ENCODE assay signal across 17 cellular contexts in genomic region chr11:1755344-1756023, GRCh38. TPM values are rescaled to one million over a fixed set of nuclear protein-coding genes. Genes with fewer than 3 reads are reported as not detected.
A peak's percentile ranks its signal among the peaks of the same experiment; 100 is the strongest.
DNase-seq lines count a peak whose midpoint lies in the region; ATAC-seq and TF ChIP-seq lines count a peak whose summit lies in the region.
"Had no signal": no experiment of that assay in that cellular context is flagged by ENCODE, and none has a peak within 500 bp of the region (broad histone marks: within the 10 kb centered on the region; RNA-seq: fewer than 3 reads in every experiment).

No MANE protein-coding gene starts in this region.

- no peak for ATAC-seq in Panc1
- no peak for ATAC-seq in stimulated activated naive CD8-positive, alpha-beta T cell treated with anti-CD3 and anti-CD28 coated beads, Interleukin-15, amount 100 ng/mL, for 72 hours
- ATAC-seq: left colon, WTC11 had no signal

- no TSS peak for BruUV-seq in Panc1 (replicated peaks; lab: Mats Ljungman, UMichigan)

- TF ChIP-seq CTCF in Panc1 (IDR thresholded peaks at IDR 0.05), result no peak
- TF ChIP-seq CTCF in left ventricle myocardium inferior (IDR thresholded peaks at IDR 0.05; ENCODE audit: borderline replicate concordance), result no peak

- no peak overlapping the region for H4K8ac ChIP-seq in mesendoderm (ENCODE audit: low read depth, low read length)

- in situ Hi-C loops in Panc1 (cut with HindIII; ENCODE audit: low pct_unique_long_range_greater_than_20kb, low sequenced_read_pairs), result no loop called here

- DNase-seq in activated CD4-positive, alpha-beta T cell treated with anti-CD3 and anti-CD28 coated beads, Interleukin-2, amount 10 ng/mL, durations not matched to agents 7 days and 5 days, result peak; percentile 47
- no peak for DNase-seq in activated CD4-positive, alpha-beta T cell treated with anti-CD3 and anti-CD28 coated beads, Interleukin-2, amount 50 U/mL, for 4 hours
- no peak for DNase-seq in Panc1 (ENCODE audit: low read depth, low spot score)
- peak; percentile 79 for DNase-seq in left ventricle myocardium inferior
- DNase-seq in stimulated activated naive CD8-positive, alpha-beta T cell treated with anti-CD3 and anti-CD28 coated beads, Interleukin-15, amount 100 ng/mL, for 72 hours, result no peak
- DNase-seq in mesendoderm, result no peak
- DNase-seq in HEK293T (ENCODE audit: extremely low spot score), result no peak
- no peak for DNase-seq in stimulated activated CD4-positive, alpha-beta T cell treated with anti-CD3 and anti-CD28 coated beads, Interleukin-4, amount 100 ng/mL, for 24 hours
- DNase-seq: activated gamma-delta T cell treated with Interleukin-2 at 50 U/mL for 16 hours; dermis blood vessel endothelial cell; foreskin melanocyte; left colon; NCI-H2081; occipital lobe; stimulated activated CD4-positive, alpha-beta T cell treated with anti-CD3 and anti-CD28 coated beads, Interleukin-2, amount 100 ng/mL, for 48 hours had no signal

- H3K23ac ChIP-seq in mesendoderm (ENCODE audit: low read length), result no peak overlapping the region

- H3K9me3 ChIP-seq in Panc1 (ENCODE audit: control insufficient read depth, insufficient read depth, low read depth, low read length) (no peaks in the 10 kb centered on the region), left ventricle myocardium inferior (replicated peaks) (no peaks in the 10 kb centered on the region)

- H3K27me3 ChIP-seq in Panc1 (ENCODE audit: control insufficient read depth, insufficient read depth, low read length) (no peaks in the 10 kb centered on the region), left ventricle myocardium inferior (ENCODE audit: low read depth) (no peaks in the 10 kb centered on the region), mesendoderm (ENCODE audit: insufficient read depth, low read length, poor library complexity) (no peaks in the 10 kb centered on the region)

- H2BK120ac ChIP-seq in mesendoderm (ENCODE audit: low read depth, low read length), result no peak overlapping the region

- no peak overlapping the region for H4K5ac ChIP-seq in mesendoderm (ENCODE audit: low read length)

- no peak overlapping the region for H2BK15ac ChIP-seq in mesendoderm (replicated peaks; ENCODE audit: low read depth)

- peak overlapping the region; percentile 86 for H3K27ac Mint-ChIP-seq in activated CD4-positive, alpha-beta T cell treated with anti-CD3 and anti-CD28 coated beads, Interleukin-2, amount 10 ng/mL, durations not matched to agents 7 days and 5 days
- H3K27ac Mint-ChIP-seq in stimulated activated naive CD8-positive, alpha-beta T cell treated with anti-CD3 and anti-CD28 coated beads, Interleukin-15, amount 100 ng/mL, for 72 hours, result peak overlapping the region; percentile 9 to 21
- H3K27ac Mint-ChIP-seq: WTC11 had no signal

- no peaks in the 10 kb centered on the region for H3K9me3 Mint-ChIP-seq in activated CD4-positive, alpha-beta T cell treated with anti-CD3 and anti-CD28 coated beads, Interleukin-2, amount 10 ng/mL, durations not matched to agents 7 days and 5 days
- no peaks in the 10 kb centered on the region for H3K9me3 Mint-ChIP-seq in stimulated activated naive CD8-positive, alpha-beta T cell treated with anti-CD3 and anti-CD28 coated beads, Interleukin-15, amount 100 ng/mL, for 72 hours
- H3K9me3 Mint-ChIP-seq: WTC11 had no signal

- H3K4me1 Mint-ChIP-seq in activated CD4-positive, alpha-beta T cell treated with anti-CD3 and anti-CD28 coated beads, Interleukin-2, amount 10 ng/mL, durations not matched to agents 7 days and 5 days, result peaks cover 66% of the 10 kb centered on the region
- H3K4me1 Mint-ChIP-seq in stimulated activated naive CD8-positive, alpha-beta T cell treated with anti-CD3 and anti-CD28 coated beads, Interleukin-15, amount 100 ng/mL, for 72 hours, result peaks cover 80% of the 10 kb centered on the region

- H3K4ac ChIP-seq in mesendoderm (ENCODE audit: low read depth, low read length), result no peak overlapping the region

- no peak overlapping the region for H3K56ac ChIP-seq in mesendoderm (ENCODE audit: low read length)

- POLR2A ChIA-PET in activated CD4-positive, alpha-beta T cell treated with anti-CD3 and anti-CD28 coated beads, Interleukin-2, amount 10 ng/mL, durations not matched to agents 7 days and 5 days (lab: Charles Lee), result no interaction called here
- POLR2A ChIA-PET in Panc1 (lab: Charles Lee) (interaction anchor here (0.7 kb wide), 1 partner anchor 105 kb away, joined by 3 read pairs; no protein-coding TSS in a partner anchor), HEK293T (lab: Yijun Ruan, JAX) (no interaction called here)

- peak overlapping the region; percentile 55 for H3K4me3 Mint-ChIP-seq in activated CD4-positive, alpha-beta T cell treated with anti-CD3 and anti-CD28 coated beads, Interleukin-2, amount 10 ng/mL, durations not matched to agents 7 days and 5 days
- H3K4me3 Mint-ChIP-seq in stimulated activated naive CD8-positive, alpha-beta T cell treated with anti-CD3 and anti-CD28 coated beads, Interleukin-15, amount 100 ng/mL, for 72 hours, result peak overlapping the region; percentile 4 to 90
- H3K4me3 Mint-ChIP-seq: WTC11 had no signal

- H3K79me2 ChIP-seq in mesendoderm (ENCODE audit: control insufficient read depth, insufficient read depth, low read length), result no peaks in the 10 kb centered on the region

- no peak overlapping the region for H3K18ac ChIP-seq in mesendoderm (ENCODE audit: low read length)

- H3K9ac ChIP-seq in mesendoderm (ENCODE audit: low read length), result no peak overlapping the region

- intact Hi-C loops in Panc1 (cut with micrococcal nuclease; ENCODE audit: unreplicated experiment), result no loop called here
- intact Hi-C loops in left ventricle myocardium inferior (cut with micrococcal nuclease), result no loop called here

- peaks cover 34% of the 10 kb centered on the region for H3K36me3 Mint-ChIP-seq in activated CD4-positive, alpha-beta T cell treated with anti-CD3 and anti-CD28 coated beads, Interleukin-2, amount 10 ng/mL, durations not matched to agents 7 days and 5 days (ENCODE audit: low read depth)
- H3K36me3 Mint-ChIP-seq: WTC11 had no signal

- H3K79me1 ChIP-seq in mesendoderm (ENCODE audit: low read length), result no peaks in the 10 kb centered on the region

- peaks cover 1% of the 10 kb centered on the region for H3K27me3 Mint-ChIP-seq in activated CD4-positive, alpha-beta T cell treated with anti-CD3 and anti-CD28 coated beads, Interleukin-2, amount 10 ng/mL, durations not matched to agents 7 days and 5 days
- peaks cover 4% of the 10 kb centered on the region for H3K27me3 Mint-ChIP-seq in stimulated activated naive CD8-positive, alpha-beta T cell treated with anti-CD3 and anti-CD28 coated beads, Interleukin-15, amount 100 ng/mL, for 72 hours

- WGBS in mesendoderm (ENCODE audit: extremely low coverage, insufficient coverage, low lambda C conversion rate), result no CpG with 5 or more reads among the region's 17 CpGs

- H3K36me3 ChIP-seq in Panc1 (ENCODE audit: control insufficient read depth, insufficient read depth, low read length) (peaks cover 3% of the 10 kb centered on the region; the same call in 1 of the 2 replicates), left ventricle myocardium inferior (peaks cover 70% of the 10 kb centered on the region), mesendoderm (ENCODE audit: control insufficient read depth, insufficient read depth, low read length) (no peaks in the 10 kb centered on the region)

- H2AK5ac ChIP-seq in mesendoderm (ENCODE audit: low read length), result no peak overlapping the region

- no peak overlapping the region for H2BK5ac ChIP-seq in mesendoderm (ENCODE audit: low read length)

- CTCF ChIA-PET in activated CD4-positive, alpha-beta T cell treated with anti-CD3 and anti-CD28 coated beads, Interleukin-2, amount 10 ng/mL, durations not matched to agents 7 days and 5 days (lab: Charles Lee), result interaction anchor here (1.7 kb wide), 1 partner anchor 77 kb away, joined by 3 read pairs; no protein-coding TSS in a partner anchor
- CTCF ChIA-PET in Panc1 (lab: Charles Lee) (interaction anchor here (0.5 to 0.9 kb wide), 2 partner anchors 30 to 73 kb away, joined by 6 to 9 read pairs; no protein-coding TSS in a partner anchor), HEK293T (lab: Yijun Ruan, JAX) (no interaction called here)

- no peak overlapping the region for H3K4me2 ChIP-seq in mesendoderm (ENCODE audit: low read length)

- H3K4me1 ChIP-seq in Panc1 (ENCODE audit: control insufficient read depth, insufficient read depth, low read length) (peaks cover 81% of the 10 kb centered on the region), left ventricle myocardium inferior (peaks cover 98% of the 10 kb centered on the region), mesendoderm (ENCODE audit: control insufficient read depth, low read depth, low read length) (no peaks in the 10 kb centered on the region)

- H3K4me3 ChIP-seq in Panc1 (ENCODE audit: low read depth in 2 of 2, low read length in 2 of 2) (no peak overlapping the region), left ventricle myocardium inferior (peak overlapping the region; percentile 21), mesendoderm (ENCODE audit: low read length) (no peak overlapping the region)

- H3K27ac ChIP-seq in Panc1 (ENCODE audit: low read length) (peak overlapping the region; percentile 60), left ventricle myocardium inferior (replicated peaks) (peak overlapping the region; percentile 98), mesendoderm (ENCODE audit: low read depth, low read length) (no peak overlapping the region)

TF ChIP-seq in HEK293T, 16 proteins besides CTCF, POLR2A, EP300 and RAD21:
- TF ChIP-seq SP1 (IDR thresholded peaks at IDR 0.05) (no peak), ZNF384 (IDR thresholded peaks at IDR 0.05) (no peak)

RNA-seq across cellular contexts. Expression of gene IFITM10, which starts 5.1 kb away (rescaled TPM):
- 1 to 10 TPM in 1 of 2 experiments, under 1 TPM in 1; 0.96 to 1.3 TPM for total RNA-seq in activated CD4-positive, alpha-beta T cell treated with anti-CD3 and anti-CD28 coated beads, Interleukin-2, amount 10 ng/mL, durations not matched to agents 7 days and 5 days
- 18.0 TPM for total RNA-seq in Panc1 (2021; ENCODE audit: unreplicated experiment)
- polyA plus RNA-seq in Panc1 (2012; ENCODE audit: insufficient read length), result 8.0 TPM
- 0.58 TPM for total RNA-seq in left ventricle myocardium inferior
- polyA plus RNA-seq in mesendoderm (2013, experiment 1 of 2), result 0.04 TPM
- polyA plus RNA-seq in mesendoderm (2013, experiment 2 of 2), result 0.01 TPM

RNA-seq across cellular contexts. Expression of gene CTSD, which starts 8.2 kb away (rescaled TPM):
- total RNA-seq in activated CD4-positive, alpha-beta T cell treated with anti-CD3 and anti-CD28 coated beads, Interleukin-2, amount 10 ng/mL, durations not matched to agents 7 days and 5 days, result 100 to 1,000 TPM; 140 to 154 TPM
- total RNA-seq in Panc1 (2021; ENCODE audit: unreplicated experiment) (1,813 TPM), left ventricle myocardium inferior (831 TPM)
- 2,493 TPM for polyA plus RNA-seq in Panc1 (2012; ENCODE audit: insufficient read length)
- polyA plus RNA-seq in mesendoderm (2013, experiment 1 of 2), result 76.3 TPM
- 77.1 TPM for polyA plus RNA-seq in mesendoderm (2013, experiment 2 of 2)

RNA-seq across cellular contexts. Expression of gene KRTAP5-6, which starts 58.5 kb away (rescaled TPM):
- total RNA-seq in activated CD4-positive, alpha-beta T cell treated with anti-CD3 and anti-CD28 coated beads, Interleukin-2, amount 10 ng/mL, durations not matched to agents 7 days and 5 days, result not detected
- total RNA-seq in Panc1 (2021; ENCODE audit: unreplicated experiment) (not detected), left ventricle myocardium inferior (not detected)
- not detected for polyA plus RNA-seq in Panc1 (2012; ENCODE audit: insufficient read length)
- polyA plus RNA-seq in mesendoderm (2013, experiment 1 of 2), result not detected
- polyA plus RNA-seq in mesendoderm (2013, experiment 2 of 2), result not detected
- total RNA-seq: dermis blood vessel endothelial cell, left colon, occipital lobe, temporal lobe had no signal

Comparison
In these comparisons a context has a peak if more than half of its experiments do, and no peak if none do; other contexts are left out.
1. DNase-seq: peak in activated CD4-positive, alpha-beta T cell treated with anti-CD3 and anti-CD28 coated beads, Interleukin-2, amount 10 ng/mL, durations not matched to agents 7 days and 5 days (single experiment) and left ventricle myocardium inferior (single experiment); none in activated CD4-positive, alpha-beta T cell treated with anti-CD3 and anti-CD28 coated beads, Interleukin-2, amount 50 U/mL, for 4 hours (0 of 2), Panc1 (single experiment), stimulated activated naive CD8-positive, alpha-beta T cell treated with anti-CD3 and anti-CD28 coated beads, Interleukin-15, amount 100 ng/mL, for 72 hours (0 of 2), mesendoderm (single experiment), HEK293T (single experiment) and stimulated activated CD4-positive, alpha-beta T cell treated with anti-CD3 and anti-CD28 coated beads, Interleukin-4, amount 100 ng/mL, for 24 hours (single experiment).